18 cellular contexts compared by ENCODE assay signal in the genomic region with DNA sequence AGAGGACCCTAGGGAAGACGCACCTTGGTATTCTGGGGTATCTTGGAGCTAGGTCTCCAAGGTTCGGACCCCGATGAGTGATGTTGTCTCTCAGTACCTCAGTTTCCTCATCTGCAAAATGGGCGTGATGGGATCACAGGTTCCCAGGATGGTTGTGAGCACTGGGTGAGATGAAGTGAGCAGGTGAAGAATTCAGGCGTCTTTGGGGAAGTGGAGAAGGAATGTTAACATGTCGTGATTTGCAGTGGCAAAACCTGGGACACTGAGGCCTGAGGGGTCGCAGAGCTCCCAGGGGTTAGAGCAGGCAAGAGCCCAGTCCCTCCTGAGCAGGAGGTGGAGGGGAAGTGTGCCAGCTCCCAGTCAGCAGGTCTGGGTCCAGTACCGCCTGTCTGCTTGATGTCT.
DNase-seq lines count a peak whose midpoint lies in the region; ATAC-seq and TF ChIP-seq lines count a peak whose summit lies in the region.
"Had no signal": no experiment of that assay in that cellular context is flagged by ENCODE, and none has a peak within 500 bp of the region (broad histone marks: within the 10 kb centered on the region; RNA-seq: fewer than 3 reads in every experiment).

No MANE protein-coding gene starts in this region.

- POLR2A ChIA-PET in activated CD4-positive, alpha-beta T cell treated with anti-CD3 and anti-CD28 coated beads for 36 hours (lab: Charles Lee), result no interaction called here

- no peak for ATAC-seq in activated CD4-positive, alpha-beta T cell treated with anti-CD3 and anti-CD28 coated beads for 36 hours
- no peak for ATAC-seq in HG03457 (IDR thresholded peaks at IDR 0.05; ENCODE audit: unreplicated experiment)
- ATAC-seq: activated T-helper 17 cell treated with anti-CD3 and anti-CD28 coated beads, Interleukin-2, amount 50 U/mL, for 72 hours; body of pancreas had no signal

- H3K36me3 Mint-ChIP-seq in activated CD4-positive, alpha-beta T cell treated with anti-CD3 and anti-CD28 coated beads for 36 hours (ENCODE audit: low read depth), result no peaks in the 10 kb centered on the region
- H3K36me3 Mint-ChIP-seq in CD14-positive monocyte (no peaks in the 10 kb centered on the region), glutamatergic neuron (ENCODE audit: unreplicated experiment) (no peaks in the 10 kb centered on the region), type B pancreatic cell (no peaks in the 10 kb centered on the region)
- H3K36me3 Mint-ChIP-seq: naive B cell; stimulated activated naive B cell treated with anti-CD40 and anti-IgM and Interleukin-4, amounts not matched to agents 10 μg/mL and 1 μg/mL and 100 μg/mL, for 72 hours had no signal

- TF ChIP-seq CTCF in CD14-positive monocyte (IDR thresholded peaks at IDR 0.05) (no peak), glutamatergic neuron (IDR thresholded peaks at IDR 0.05; ENCODE audit: partially characterized antibody, unreplicated experiment) (no peak), type B pancreatic cell (conservative IDR thresholded peaks at IDR 0.05) (no peak)

- H3K27me3 Mint-ChIP-seq in activated CD4-positive, alpha-beta T cell treated with anti-CD3 and anti-CD28 coated beads for 36 hours, result no peaks in the 10 kb centered on the region
- H3K27me3 Mint-ChIP-seq in CD14-positive monocyte (ENCODE audit: low read depth in 3 of 3) (peaks cover 19 to 31% (median 20%) of the 10 kb centered on the region in 3 donors), glutamatergic neuron (ENCODE audit: unreplicated experiment) (peaks cover 16% of the 10 kb centered on the region), type B pancreatic cell (no peaks in the 10 kb centered on the region)
- H3K27me3 Mint-ChIP-seq: activated CD4-positive, alpha-beta T cell treated with anti-CD3 and anti-CD28 coated beads, Interleukin-2, amount 10 ng/mL, durations not matched to agents 24 days and 14 days; activated T-helper 17 cell treated with anti-CD3 and anti-CD28 coated beads, Interleukin-2, amount 50 U/mL, for 72 hours had no signal

- H3K4me3 Mint-ChIP-seq in activated CD4-positive, alpha-beta T cell treated with anti-CD3 and anti-CD28 coated beads for 36 hours, result no peak overlapping the region
- H3K4me3 Mint-ChIP-seq in CD14-positive monocyte, result no peak overlapping the region
- H3K4me3 Mint-ChIP-seq in glutamatergic neuron (ENCODE audit: unreplicated experiment), result no peak overlapping the region
- no peak overlapping the region for H3K4me3 Mint-ChIP-seq in type B pancreatic cell
- H3K4me3 Mint-ChIP-seq: activated CD4-positive, alpha-beta T cell treated with anti-CD3 and anti-CD28 coated beads, Interleukin-2, amount 10 ng/mL, durations not matched to agents 24 days and 14 days; activated T-helper 17 cell treated with anti-CD3 and anti-CD28 coated beads, Interleukin-2, amount 50 U/mL, for 72 hours; GM23338; naive B cell; stimulated activated naive B cell treated with anti-CD40 and anti-IgM and Interleukin-4, amounts not matched to agents 10 μg/mL and 1 μg/mL and 100 μg/mL, for 72 hours had no signal

- peak; percentile 2 for DNase-seq in activated CD4-positive, alpha-beta T cell treated with anti-CD3 and anti-CD28 coated beads for 36 hours
- no peak for DNase-seq in activated CD4-positive, alpha-beta T cell treated with anti-CD3 and anti-CD28 coated beads, Interleukin-2, amount 50 U/mL, for 1 hour
- peak; percentile 26 for DNase-seq in CD14-positive monocyte (ENCODE audit: low spot score)
- DNase-seq in glutamatergic neuron, result no peak
- DNase-seq in posterior vena cava (ENCODE audit: low spot score), result peak; percentile 48
- DNase-seq in type B pancreatic cell (ENCODE audit: extremely low spot score, unreplicated experiment), result no peak
- DNase-seq in SW 1271 (lab: John Stamatoyannopoulos, UW), result no peak
- DNase-seq: activated CD4-positive, alpha-beta T cell treated with anti-CD3 and anti-CD28 coated beads, Interleukin-2, amount 10 ng/mL, durations not matched to agents 24 days and 14 days; MV-4-11; naive B cell; retina; stimulated activated CD4-positive, alpha-beta T cell treated with anti-CD3 and anti-CD28 coated beads, Interleukin-12 subunit alpha, Interleukin-12 subunit beta, amount 100 ng/mL, for 4 hours; stimulated activated CD4-positive, alpha-beta T cell treated with anti-CD3 and anti-CD28 coated beads, Interleukin-4, amount 100 ng/mL, for 24 hours had no signal

- H3K4me1 Mint-ChIP-seq in activated CD4-positive, alpha-beta T cell treated with anti-CD3 and anti-CD28 coated beads for 36 hours, result no peaks in the 10 kb centered on the region
- no peaks in the 10 kb centered on the region for H3K4me1 Mint-ChIP-seq in CD14-positive monocyte
- H3K4me1 Mint-ChIP-seq in glutamatergic neuron (ENCODE audit: low read depth, unreplicated experiment), result peaks cover 37% of the 10 kb centered on the region
- peaks cover 38% of the 10 kb centered on the region for H3K4me1 Mint-ChIP-seq in type B pancreatic cell (ENCODE audit: unreplicated experiment)
- H3K4me1 Mint-ChIP-seq: activated CD4-positive, alpha-beta T cell treated with anti-CD3 and anti-CD28 coated beads, Interleukin-2, amount 10 ng/mL, durations not matched to agents 24 days and 14 days; activated T-helper 17 cell treated with anti-CD3 and anti-CD28 coated beads, Interleukin-2, amount 50 U/mL, for 72 hours had no signal

- CTCF ChIA-PET in activated CD4-positive, alpha-beta T cell treated with anti-CD3 and anti-CD28 coated beads for 36 hours (lab: Charles Lee), result interaction anchor here (0.6 to 1.4 kb wide), 2 partner anchors 25 to 37 kb away, joined by 3 read pairs; no protein-coding TSS in a partner anchor

- no peaks in the 10 kb centered on the region for H3K9me3 Mint-ChIP-seq in activated CD4-positive, alpha-beta T cell treated with anti-CD3 and anti-CD28 coated beads for 36 hours (ENCODE audit: low read depth)
- no peaks in the 10 kb centered on the region for H3K9me3 Mint-ChIP-seq in CD14-positive monocyte
- H3K9me3 Mint-ChIP-seq in glutamatergic neuron (ENCODE audit: unreplicated experiment), result peaks cover 20% of the 10 kb centered on the region
- H3K9me3 Mint-ChIP-seq in type B pancreatic cell, result no peaks in the 10 kb centered on the region
- H3K9me3 Mint-ChIP-seq: activated CD4-positive, alpha-beta T cell treated with anti-CD3 and anti-CD28 coated beads, Interleukin-2, amount 10 ng/mL, durations not matched to agents 24 days and 14 days; activated T-helper 17 cell treated with anti-CD3 and anti-CD28 coated beads, Interleukin-2, amount 50 U/mL, for 72 hours; GM23338; naive B cell; stimulated activated naive B cell treated with anti-CD40 and anti-IgM and Interleukin-4, amounts not matched to agents 10 μg/mL and 1 μg/mL and 100 μg/mL, for 72 hours had no signal

- H3K27ac Mint-ChIP-seq in activated CD4-positive, alpha-beta T cell treated with anti-CD3 and anti-CD28 coated beads for 36 hours, result no peak overlapping the region
- no peak overlapping the region for H3K27ac Mint-ChIP-seq in CD14-positive monocyte
- H3K27ac Mint-ChIP-seq in glutamatergic neuron (ENCODE audit: unreplicated experiment), result peak overlapping the region; percentile 40
- H3K27ac Mint-ChIP-seq in type B pancreatic cell, result no peak overlapping the region
- H3K27ac Mint-ChIP-seq: activated CD4-positive, alpha-beta T cell treated with anti-CD3 and anti-CD28 coated beads, Interleukin-2, amount 10 ng/mL, durations not matched to agents 24 days and 14 days; activated T-helper 17 cell treated with anti-CD3 and anti-CD28 coated beads, Interleukin-2, amount 50 U/mL, for 72 hours; GM23338; naive B cell; stimulated activated naive B cell treated with anti-CD40 and anti-IgM and Interleukin-4, amounts not matched to agents 10 μg/mL and 1 μg/mL and 100 μg/mL, for 72 hours had no signal

- intact Hi-C loops in activated CD4-positive, alpha-beta T cell treated with anti-CD3 and anti-CD28 coated beads for 36 hours (cut with DNase I, micrococcal nuclease), result no loop called here
- intact Hi-C loops in CD14-positive monocyte (cut with micrococcal nuclease), result no loop called here
- intact Hi-C loops in posterior vena cava (cut with DNase I), result no loop called here

Comparison
In these comparisons a context has a peak if more than half of its experiments do, and no peak if none do; other contexts are left out.
1. DNase-seq: peak in activated CD4-positive, alpha-beta T cell treated with anti-CD3 and anti-CD28 coated beads for 36 hours (single experiment), CD14-positive monocyte (single experiment) and posterior vena cava (single experiment); none in activated CD4-positive, alpha-beta T cell treated with anti-CD3 and anti-CD28 coated beads, Interleukin-2, amount 50 U/mL, for 1 hour (single experiment), glutamatergic neuron (single experiment), type B pancreatic cell (single experiment) and SW 1271 (0 of 2).